3 cellular contexts compared by ENCODE assay signal in genomic region chr19:49288205-49288604, GRCh38. TPM values are rescaled to one million over a fixed set of nuclear protein-coding genes. Genes with fewer than 3 reads are reported as not detected.
"Had no signal": no experiment of that assay in that cellular context is flagged by ENCODE, and none has a peak within 500 bp of the region (broad histone marks: within the 10 kb centered on the region; RNA-seq: fewer than 3 reads in every experiment).

No MANE protein-coding gene starts in this region.

RNA-seq across cellular contexts. Expression of gene SLC6A16, which starts 36.8 kb away (rescaled TPM):
- total RNA-seq: bronchial epithelial cell had no signal

RNA-seq across cellular contexts. Expression of gene CD37, which starts 47.0 kb away (rescaled TPM):
- total RNA-seq: bronchial epithelial cell, cardiac muscle cell, chondrocyte had no signal
